In the genomic region with DNA sequence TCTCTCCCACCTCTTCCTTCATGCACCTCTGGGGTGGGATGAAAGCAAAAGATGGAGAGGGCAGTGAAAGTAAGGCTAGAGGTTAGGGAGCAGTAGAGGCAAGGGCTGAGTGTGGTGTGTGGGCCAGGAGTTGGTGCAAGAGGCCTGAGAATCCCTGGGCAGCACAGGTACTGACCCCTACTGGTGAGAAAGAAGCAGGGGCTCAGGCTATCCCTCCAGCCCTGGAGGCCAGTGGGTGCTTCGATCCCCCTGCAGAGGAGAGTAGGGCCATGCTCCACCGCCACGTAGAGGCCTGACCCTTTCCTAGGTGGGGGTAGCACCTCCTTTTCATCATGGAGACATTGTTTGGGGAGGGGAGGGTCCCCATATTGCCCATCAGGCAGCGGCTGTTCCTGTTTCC, we compare ENCODE assay signal across 1 cellular context.
TF ChIP-seq lines count a peak whose summit lies in the region.

No MANE protein-coding gene starts in this region.

TF ChIP-seq in K562, 482 proteins besides CTCF, POLR2A, EP300 and RAD21:
- TF ChIP-seq ZFP36 (IDR thresholded peaks at IDR 0.05; ENCODE audit: low read depth, low read length, partially characterized antibody) (peak; percentile 8), MLLT1 (IDR thresholded peaks at IDR 0.05) (no peak)
